ENCODE assay signal across 29 cellular contexts in genomic region chr15:90227816-90228772, GRCh38. TPM values are rescaled to one million over a fixed set of nuclear protein-coding genes. Genes with fewer than 3 reads are reported as not detected.
DNase-seq lines count a peak whose midpoint lies in the region; ATAC-seq and TF ChIP-seq lines count a peak whose summit lies in the region.
"Had no signal": no experiment of that assay in that cellular context is flagged by ENCODE, and none has a peak within 500 bp of the region (broad histone marks: within the 10 kb centered on the region; RNA-seq: fewer than 3 reads in every experiment).

No MANE protein-coding gene starts in this region.

- H3K4me3 Mint-ChIP-seq in CD4-positive, alpha-beta T cell: no peak overlapping the region
- H3K4me3 Mint-ChIP-seq: activated T-helper 17 cell treated with anti-CD3 and anti-CD28 coated beads, Interleukin-2, amount 50 U/mL, for 72 hours; endodermal cell; immature natural killer cell had no signal

- H3K9me2 ChIP-seq in PC-9 (ENCODE audit: insufficient read depth): no peaks in the 10 kb centered on the region

- no peaks in the 10 kb centered on the region for H3K27me3 Mint-ChIP-seq in CD4-positive, alpha-beta T cell
- H3K27me3 Mint-ChIP-seq: activated T-helper 17 cell treated with anti-CD3 and anti-CD28 coated beads, Interleukin-2, amount 50 U/mL, for 72 hours had no signal

- H3K27me3 ChIP-seq in CD4-positive, alpha-beta T cell (ENCODE audit: control insufficient read depth, insufficient read depth, low read length): no peaks in the 10 kb centered on the region
- H3K27me3 ChIP-seq in PC-9 (ENCODE audit: insufficient read depth, low read depth) (no peaks in the 10 kb centered on the region), esophagus (ENCODE audit: control insufficient read depth in 1 of 2, insufficient read depth in 2 of 2, low read length in 2 of 2) (no peaks in the 10 kb centered on the region), rectal smooth muscle tissue (ENCODE audit: control insufficient read depth, insufficient read depth, low read length) (no peaks in the 10 kb centered on the region)
- H3K27me3 ChIP-seq: BLaER1, gastrocnemius medialis had no signal

- H3K4me1 ChIP-seq in PC-9 (replicated peaks; ENCODE audit: insufficient read depth) (peaks cover 32% of the 10 kb centered on the region), esophagus (ENCODE audit: control insufficient read depth in 2 of 2, insufficient read depth in 2 of 2, low read length in 1 of 2) (peaks cover 4 to 28% of the 10 kb centered on the region in 2 donors), rectal smooth muscle tissue (ENCODE audit: control insufficient read depth, insufficient read depth, low read length) (peaks cover 4% of the 10 kb centered on the region)

- 72 to 82% methylated on average over 35 to 38 of the region's 38 CpGs for WGBS in esophagus, 2 donors

- H3K4me1 Mint-ChIP-seq in CD4-positive, alpha-beta T cell (ENCODE audit: low read depth): peaks cover 44% of the 10 kb centered on the region

- peak overlapping the region; percentile 99 for H3K27ac Mint-ChIP-seq in CD4-positive, alpha-beta T cell
- H3K27ac Mint-ChIP-seq: endodermal cell had no signal

- H2AFZ ChIP-seq in PC-9: no peak overlapping the region

- H3K4me3 ChIP-seq in PC-9 (no peak overlapping the region), esophagus (ENCODE audit: low read depth in 1 of 2, low read length in 2 of 2) (no peak overlapping the region), rectal smooth muscle tissue (ENCODE audit: low read length) (no peak overlapping the region)
- H3K4me3 ChIP-seq: BLaER1, gastrocnemius medialis, GM12878 had no signal

- peaks cover 28% of the 10 kb centered on the region for H3K79me2 ChIP-seq in PC-9 (ENCODE audit: low read depth)

- H4K20me1 ChIP-seq in PC-9 (ENCODE audit: insufficient read depth): peaks cover 14% of the 10 kb centered on the region; the same call in 1 of the 2 replicates

- H3K36me3 Mint-ChIP-seq in CD4-positive, alpha-beta T cell (ENCODE audit: low read depth): peaks cover 52% of the 10 kb centered on the region

- H3K4me2 ChIP-seq in PC-9: no peak overlapping the region
- H3K4me2 ChIP-seq: BLaER1 had no signal

- CTCF ChIA-PET in CD4-positive, alpha-beta T cell (lab: Charles Lee): no interaction called here
- CTCF ChIA-PET in PC-9 (lab: Charles Lee): no interaction called here

- BruUV-seq in PC-9 (replicated peaks; lab: Mats Ljungman, UMichigan): TSS peak; percentile 8

- no peaks in the 10 kb centered on the region for H3K9me3 ChIP-seq in CD4-positive, alpha-beta T cell (ENCODE audit: control insufficient read depth, low read length)
- H3K9me3 ChIP-seq in PC-9 (ENCODE audit: insufficient read depth, low read depth) (no peaks in the 10 kb centered on the region), esophagus (ENCODE audit: control insufficient read depth in 2 of 2, insufficient read depth in 1 of 2, low read depth in 1 of 2, low read length in 1 of 2) (no peaks in the 10 kb centered on the region)
- H3K9me3 ChIP-seq: BLaER1, gastrocnemius medialis had no signal

- TF ChIP-seq CTCF in CD4-positive, alpha-beta T cell (IDR thresholded peaks at IDR 0.05): no peak
- no peak for TF ChIP-seq CTCF in PC-9 (conservative IDR thresholded peaks at IDR 0.05)

- H3K9ac ChIP-seq in rectal smooth muscle tissue (ENCODE audit: low read length): no peak overlapping the region
- H3K9ac ChIP-seq: BLaER1 had no signal

- DNase-seq in CD4-positive, alpha-beta T cell: no peak
- DNase-seq in PC-9: no peak
- no peak for DNase-seq in HCEC 1CT
- no peak for DNase-seq in AG08395 (ENCODE audit: low spot score)
- no peak for DNase-seq in cerebellar cortex (ENCODE audit: low spot score)
- DNase-seq: activated CD8-positive, alpha-beta memory T cell treated with anti-CD3 and anti-CD28 coated beads, Interleukin-2, amount 50 U/mL, for 4 hours; cortex of kidney; EL; endodermal cell; gastrocnemius medialis; hippocampal formation; immature natural killer cell; Kasumi-1; left colon; NCI-H1436; nucleus accumbens; SHP77; small intestine; stimulated activated CD4-positive, alpha-beta T cell treated with anti-CD3 and anti-CD28 coated beads, Interleukin-1b, Interleukin-23, amount 100 ng/mL, for 48 hours; T-helper 9 cell; trophoblast cell had no signal

- peaks cover 27% of the 10 kb centered on the region; the same call in 1 of the 2 replicates for H3K36me3 ChIP-seq in PC-9 (ENCODE audit: low read depth)
- peaks cover 21 to 60% of the 10 kb centered on the region in 2 donors for H3K36me3 ChIP-seq in esophagus (ENCODE audit: control insufficient read depth in 2 of 2, insufficient read depth in 2 of 2, low read length in 1 of 2)
- peaks cover 49% of the 10 kb centered on the region for H3K36me3 ChIP-seq in rectal smooth muscle tissue (ENCODE audit: control insufficient read depth, insufficient read depth, low read length)

- ATAC-seq in CD4-positive, alpha-beta T cell (ENCODE audit: poor library complexity): no peak
- no peak for ATAC-seq in HG03045 (IDR thresholded peaks at IDR 0.05; ENCODE audit: unreplicated experiment)
- ATAC-seq: activated naive CD4-positive, alpha-beta T cell treated with anti-CD3 and anti-CD28 coated beads, Interleukin-2, amount 50 U/mL, for 72 hours; activated T-helper 17 cell treated with anti-CD3 and anti-CD28 coated beads, Interleukin-2, amount 50 U/mL, for 72 hours; gastrocnemius medialis; GM12878; left colon had no signal

- peaks cover 78% of the 10 kb centered on the region for H3F3A ChIP-seq in PC-9 (ENCODE audit: insufficient read depth, low read depth)

- POLR2A ChIA-PET in CD4-positive, alpha-beta T cell (lab: Charles Lee): interaction anchor here (1.0 kb wide), 1 partner anchor 174 kb away, joined by 3 read pairs; no protein-coding TSS in a partner anchor
- POLR2A ChIA-PET in PC-9 (lab: Charles Lee; ENCODE audit: unreplicated experiment): no interaction called here

- no peaks in the 10 kb centered on the region for H3K9me3 Mint-ChIP-seq in CD4-positive, alpha-beta T cell
- H3K9me3 Mint-ChIP-seq: activated naive CD4-positive, alpha-beta T cell treated with anti-CD3 and anti-CD28 coated beads, Interleukin-2, amount 50 U/mL, for 72 hours; activated T-helper 17 cell treated with anti-CD3 and anti-CD28 coated beads, Interleukin-2, amount 50 U/mL, for 72 hours; endodermal cell; immature natural killer cell had no signal

- intact Hi-C loops in CD4-positive, alpha-beta T cell (cut with DNase I, micrococcal nuclease): no loop called here
- intact Hi-C loops in PC-9 (cut with micrococcal nuclease; ENCODE audit: unreplicated experiment): no loop called here

- no peak overlapping the region for H3K27ac ChIP-seq in CD4-positive, alpha-beta T cell (ENCODE audit: low read depth, low read length)
- no peak overlapping the region for H3K27ac ChIP-seq in PC-9
- peak overlapping the region; percentile 4 to 69 for H3K27ac ChIP-seq in esophagus (ENCODE audit: low read depth in 2 of 2, low read length in 1 of 2)
- H3K27ac ChIP-seq in rectal smooth muscle tissue (ENCODE audit: low read depth, low read length): peak overlapping the region; percentile 70
- H3K27ac ChIP-seq: BLaER1, gastrocnemius medialis had no signal

RNA-seq across cellular contexts. Expression of gene CIB1, which starts 5.6 kb away (rescaled TPM):
- 100 to 1,000 TPM; 279 to 295 TPM for total RNA-seq in CD4-positive, alpha-beta T cell
- total RNA-seq in PC-9 (2021): 113 and 127 TPM in 2 replicates
- polyA plus RNA-seq in esophagus: 100 to 1,000 TPM in 1 of 2 donors, 10 to 100 TPM in 1; 88.5 to 121 TPM

RNA-seq across cellular contexts. Expression of gene GDPGP1, which starts 5.9 kb away (rescaled TPM):
- 1 to 10 TPM; 7.5 to 8.3 TPM for total RNA-seq in CD4-positive, alpha-beta T cell
- total RNA-seq in PC-9 (2021): 7.5 and 7.6 TPM in 2 replicates
- polyA plus RNA-seq in esophagus: 1 to 10 TPM; 2.1 to 2.2 TPM

RNA-seq across cellular contexts. Expression of gene TTLL13, which starts 21.3 kb away (rescaled TPM):
- total RNA-seq in CD4-positive, alpha-beta T cell: 1 to 10 TPM in 1 of 2 experiments, under 1 TPM in 1; 0.63 to 1.8 TPM
- 0.93 and 0.96 TPM in 2 replicates for total RNA-seq in PC-9 (2021)
- under 1 TPM; 0.04 to 0.07 TPM for polyA plus RNA-seq in esophagus
- total RNA-seq: gastrocnemius medialis, mesenteric fat pad had no signal

RNA-seq across cellular contexts. Expression of gene SEMA4B, which starts 27.0 kb away (rescaled TPM):
- 1 to 10 TPM; 8.0 to 9.5 TPM for total RNA-seq in CD4-positive, alpha-beta T cell
- 63.6 and 70.7 TPM in 2 replicates for total RNA-seq in PC-9 (2021)
- polyA plus RNA-seq in esophagus: 100 to 1,000 TPM in 1 of 2 donors, 10 to 100 TPM in 1; 90.5 to 121 TPM

RNA-seq across cellular contexts. Expression of gene NGRN, which starts 37.4 kb away (rescaled TPM):
- total RNA-seq in CD4-positive, alpha-beta T cell: 10 to 100 TPM; 55.7 to 58.4 TPM
- 57.4 TPM in 2 replicates for total RNA-seq in PC-9 (2021)
- polyA plus RNA-seq in esophagus: 10 to 100 TPM; 25.7 to 36.6 TPM

Comparison
In these comparisons a context has a peak if more than half of its experiments do, and no peak if none do; other contexts are left out.
1. H3K27ac ChIP-seq: peak in esophagus (2 of 2) and rectal smooth muscle tissue (single experiment); none in CD4-positive, alpha-beta T cell (single experiment) and PC-9 (single experiment).